Comparison of ENCODE assay signal across 8 cellular contexts in genomic region chr7:157302314-157302711, GRCh38. TPM values are rescaled to one million over a fixed set of nuclear protein-coding genes. Genes with fewer than 3 reads are reported as not detected.
DNase-seq lines count a peak whose midpoint lies in the region; ATAC-seq and TF ChIP-seq lines count a peak whose summit lies in the region.

No MANE protein-coding gene starts in this region.

- no peak for TF ChIP-seq POLR2A in right lobe of liver (IDR thresholded peaks at IDR 0.05)

- H3K9me3 ChIP-seq in adipocyte (ENCODE audit: control insufficient read depth, low read length) = no peaks in the 10 kb centered on the region
- H3K9me3 ChIP-seq in right lobe of liver = no peaks in the 10 kb centered on the region

- 47% methylated on average over 7 of the region's 11 CpGs for WGBS in right lobe of liver (ENCODE audit: insufficient coverage, low coverage, low lambda C conversion rate, missing lambda C conversion rate)

- H3K27ac ChIP-seq in HL-60 (replicated peaks) = peak overlapping the region; percentile 97
- H3K27ac ChIP-seq in right lobe of liver = peak overlapping the region in 1 of 3 donors; percentile 33

- no peaks in the 10 kb centered on the region for H3K27me3 ChIP-seq in HL-60 (ENCODE audit: insufficient read depth, poor library complexity, severe bottlenecking)
- no peaks in the 10 kb centered on the region for H3K27me3 ChIP-seq in adipocyte (replicated peaks; ENCODE audit: control insufficient read depth, insufficient read depth, low read length)
- no peaks in the 10 kb centered on the region for H3K27me3 ChIP-seq in right lobe of liver

- DNase-seq in DMS53 treated with DMSO at 0.1 percent for 48 hours (lab: John Stamatoyannopoulos, UW; ENCODE audit: unreplicated experiment) (peak; percentile 13), HL-60 (ENCODE audit: low read depth in 1 of 2, low spot score in 1 of 2) (peak; percentile 69 to 94), T-helper 2 cell (peak; percentile 55 to 99 (median 82)), adipocyte (ENCODE audit: low read depth) (peak; percentile 54), right lobe of liver (peak in 1 of 3 donors; percentile 44), cerebellar nuclear complex (lab: John Stamatoyannopoulos, UW) (no peak)
- DNase-seq in stimulated activated CD8-positive, alpha-beta memory T cell treated with anti-CD3 and anti-CD28 coated beads, Interleukin-7, amount 100 ng/mL, for 4 hours (ENCODE audit: low read depth in 2 of 2) = peak; percentile 88 to 90

- H3K9ac ChIP-seq in adipocyte (ENCODE audit: low read length) = no peak overlapping the region

- H3K4me1 ChIP-seq in adipocyte (ENCODE audit: control insufficient read depth, insufficient read depth, low read length) (no peaks in the 10 kb centered on the region), right lobe of liver (no peaks in the 10 kb centered on the region)

- ATAC-seq in GM21390 (IDR thresholded peaks at IDR 0.05; ENCODE audit: unreplicated experiment) (peak; percentile 94), right lobe of liver (peak; percentile 64 to 75 (median 71))

- H3K4me3 ChIP-seq in HL-60 (replicated peaks; ENCODE audit: insufficient read depth, low read length) (no peak overlapping the region), adipocyte (ENCODE audit: low read length) (no peak overlapping the region), right lobe of liver (no peak overlapping the region)

- intact Hi-C loops in right lobe of liver (cut with DNase I) = no loop called here

- TF ChIP-seq CTCF in HL-60 (IDR thresholded peaks at IDR 0.05; ENCODE audit: insufficient read depth, low read length) (no peak), right lobe of liver (IDR thresholded peaks at IDR 0.05) (no peak)

- H3K36me3 ChIP-seq in adipocyte (ENCODE audit: control insufficient read depth, insufficient read depth, low read length, severe bottlenecking) (no peaks in the 10 kb centered on the region), right lobe of liver (no peaks in the 10 kb centered on the region)

RNA-seq across cellular contexts. Expression of gene DNAJB6, which starts 34.5 kb away (rescaled TPM):
- total RNA-seq in right lobe of liver = 10 to 100 TPM; 24.5 to 38.0 (median 35.2) TPM

Comparison
In these comparisons a context has a peak if more than half of its experiments do, and no peak if none do; other contexts are left out.
1. DNase-seq: peak in DMS53 treated with DMSO at 0.1 percent for 48 hours (single experiment), HL-60 (2 of 2), T-helper 2 cell (5 of 5), adipocyte (single experiment) and stimulated activated CD8-positive, alpha-beta memory T cell treated with anti-CD3 and anti-CD28 coated beads, Interleukin-7, amount 100 ng/mL, for 4 hours (2 of 2); none in cerebellar nuclear complex (0 of 2).